In genomic region chr2:11175293-11175795, GRCh38 we compare ENCODE assay signal across 10 cellular contexts. TPM values are rescaled to one million over a fixed set of nuclear protein-coding genes. Genes with fewer than 3 reads are reported as not detected.
A peak's percentile ranks its signal among the peaks of the same experiment; 100 is the strongest.
DNase-seq lines count a peak whose midpoint lies in the region; ATAC-seq, FAIRE-seq and TF ChIP-seq lines count a peak whose summit lies in the region.
"Had no signal": no experiment of that assay in that cellular context is flagged by ENCODE, and none has a peak within 500 bp of the region (broad histone marks: within the 10 kb centered on the region; RNA-seq: fewer than 3 reads in every experiment).

No MANE protein-coding gene starts in this region.

- peak overlapping the region; percentile 4 for H3K4me3 Mint-ChIP-seq in activated naive CD8-positive, alpha-beta T cell

- ATAC-seq in left colon, result peak; percentile 20
- ATAC-seq in HG03521 (IDR thresholded peaks at IDR 0.05; ENCODE audit: unreplicated experiment), result no peak

- WGBS in tibial nerve, 2 donors, result 65 to 69% methylated on average over 6 of the region's 6 CpGs

- H3K36me3 Mint-ChIP-seq in activated naive CD8-positive, alpha-beta T cell, result peaks cover 2% of the 10 kb centered on the region

- intact Hi-C loops in left colon (cut with DNase I, micrococcal nuclease) (no loop called here), ascending aorta (cut with DNase I) (no loop called here)

- no peak for TF ChIP-seq EP300 in tibial nerve (IDR thresholded peaks at IDR 0.05)

- H3K27ac ChIP-seq in ascending aorta (peak overlapping the region in 1 of 2 donors; percentile 16), tibial nerve (no peak overlapping the region)
- H3K27ac ChIP-seq: pancreas had no signal

- peaks cover 5 to 9% of the 10 kb centered on the region in 2 donors for H3K36me3 ChIP-seq in ascending aorta
- peaks cover 0 to 41% (median 3%) of the 10 kb centered on the region in 3 donors for H3K36me3 ChIP-seq in tibial nerve
- H3K36me3 ChIP-seq: pancreas had no signal

- TF ChIP-seq POLR2A in H54 (IDR thresholded peaks at IDR 0.05; ENCODE audit: low read depth, low read length) (no peak), tibial nerve (IDR thresholded peaks at IDR 0.05) (no peak)

- peaks cover 11% of the 10 kb centered on the region for H3K4me1 Mint-ChIP-seq in activated naive CD8-positive, alpha-beta T cell (ENCODE audit: low read depth)

- H3K4me1 ChIP-seq in ascending aorta, result no peaks in the 10 kb centered on the region
- H3K4me1 ChIP-seq in tibial nerve, result peaks cover 0 to 4% (median 0%) of the 10 kb centered on the region in 4 donors
- H3K4me1 ChIP-seq: pancreas had no signal

- H3K27me3 Mint-ChIP-seq in activated naive CD8-positive, alpha-beta T cell, result no peaks in the 10 kb centered on the region

- H3K27me3 ChIP-seq in ascending aorta, result no peaks in the 10 kb centered on the region
- H3K27me3 ChIP-seq in tibial nerve, result no peaks in the 10 kb centered on the region
- H3K27me3 ChIP-seq: pancreas had no signal

- FAIRE-seq in H54 (lab: Jason Lieb, UNC), result peak; percentile 88
- FAIRE-seq: pancreas, TTC549 had no signal

- H3K27ac Mint-ChIP-seq in activated naive CD8-positive, alpha-beta T cell, result peak overlapping the region; percentile 28

- peak; percentile 74 for DNase-seq in A172 (ENCODE audit: low spot score)
- peak; percentile 61 for DNase-seq in H54 (ENCODE audit: insufficient read length, low spot score)
- no peak for DNase-seq in left colon
- no peak for DNase-seq in ascending aorta (ENCODE audit: low spot score in 2 of 2)
- no peak for DNase-seq in NCI-H1436 (lab: John Stamatoyannopoulos, UW)
- DNase-seq in tibial nerve (ENCODE audit: low spot score in 2 of 2), result no peak
- DNase-seq: pancreas had no signal

- no peaks in the 10 kb centered on the region for H3K9me3 Mint-ChIP-seq in activated naive CD8-positive, alpha-beta T cell (ENCODE audit: low read depth)

- no peaks in the 10 kb centered on the region for H3K9me3 ChIP-seq in ascending aorta
- H3K9me3 ChIP-seq in tibial nerve, result no peaks in the 10 kb centered on the region
- H3K9me3 ChIP-seq: pancreas had no signal

- TF ChIP-seq CTCF in ascending aorta (IDR thresholded peaks at IDR 0.05) (no peak), tibial nerve (IDR thresholded peaks at IDR 0.05) (no peak)

- H3K4me3 ChIP-seq in ascending aorta (no peak overlapping the region), tibial nerve (no peak overlapping the region)
- H3K4me3 ChIP-seq: pancreas had no signal

RNA-seq across cellular contexts. Expression of gene SLC66A3, which starts 20.1 kb away (rescaled TPM):
- 26.2 and 29.7 TPM in 2 replicates for total RNA-seq in A172 (2014; rRNA removed; shearing (Covaris generic))
- 10 to 100 TPM; 10.3 to 10.7 TPM for total RNA-seq in left colon
- total RNA-seq in ascending aorta, result 52.6 TPM
- 100 to 1,000 TPM in 3 of 4 donors, 10 to 100 TPM in 1; 49.8 to 120 (median 112) TPM for total RNA-seq in tibial nerve

Comparison
In these comparisons a context has a peak if more than half of its experiments do, and no peak if none do; other contexts are left out.
1. DNase-seq: peak in A172 (single experiment) and H54 (single experiment); none in left colon (0 of 2), ascending aorta (0 of 2), NCI-H1436 (single experiment) and tibial nerve (0 of 2).